ENCODE assay signal across 8 cellular contexts in genomic region chr3:18444597-18445420, GRCh38. TPM values are rescaled to one million over a fixed set of nuclear protein-coding genes. Genes with fewer than 3 reads are reported as not detected.
DNase-seq lines count a peak whose midpoint lies in the region; ATAC-seq and TF ChIP-seq lines count a peak whose summit lies in the region.

No MANE protein-coding gene starts in this region.

- H4K20me1 ChIP-seq in OCI-LY3 (ENCODE audit: insufficient read depth, low read length): no peaks in the 10 kb centered on the region
- H4K20me1 ChIP-seq in neural progenitor cell (ENCODE audit: low read depth): peaks cover 9% of the 10 kb centered on the region

- peaks cover 34% of the 10 kb centered on the region for H3F3A ChIP-seq in neural progenitor cell (ENCODE audit: low read depth)

- H2AFZ ChIP-seq in OCI-LY3 (ENCODE audit: low read depth, low read length) (peak overlapping the region; percentile 82), neural progenitor cell (replicated peaks) (peak overlapping the region; percentile 97)

- H3K27ac ChIP-seq in OCI-LY3 (ENCODE audit: low read length) (no peak overlapping the region), neural progenitor cell (no peak overlapping the region), thoracic aorta (peak overlapping the region in 1 of 2 donors; percentile 29)

- H3K9ac ChIP-seq in OCI-LY3 (ENCODE audit: low read length) (peak overlapping the region; percentile 67), neural progenitor cell (no peak overlapping the region)

- TF ChIP-seq CTCF in AG09309 (IDR thresholded peaks at IDR 0.05; ENCODE audit: control insufficient read depth, insufficient read depth, low read depth, low read length, missing control alignments) (peak; percentile 41), OCI-LY3 (IDR thresholded peaks at IDR 0.05; ENCODE audit: low read depth, low read length) (no peak), fibroblast of pulmonary artery (IDR thresholded peaks at IDR 0.05; ENCODE audit: low read length, missing control alignments) (peak; percentile 5), neural progenitor cell (IDR thresholded peaks at IDR 0.05) (peak; percentile 41), thoracic aorta (IDR thresholded peaks at IDR 0.05) (peak; percentile 12)

- H3K4me1 Mint-ChIP-seq in activated T-cell treated with anti-CD3 and anti-CD28 coated beads, Interleukin-2, amount 50 U/mL, for 72 hours (ENCODE audit: low read depth): peaks cover 26% of the 10 kb centered on the region
- peaks cover 14% of the 10 kb centered on the region for H3K4me1 Mint-ChIP-seq in neural progenitor cell

- H3K9me3 ChIP-seq in OCI-LY3 (ENCODE audit: insufficient read depth, low read length) (0 out of 2 replicates have a peak, but pooled peaks cover 4% of the 10 kb centered on the region), neural progenitor cell (ENCODE audit: low read depth) (no peaks in the 10 kb centered on the region), thoracic aorta (peaks cover 10% of the 10 kb centered on the region)

- H3K4me2 ChIP-seq in OCI-LY3 (ENCODE audit: low read length) (peak overlapping the region; percentile 80), neural progenitor cell (peak overlapping the region; percentile 97)

- no peaks in the 10 kb centered on the region for H3K9me3 Mint-ChIP-seq in activated T-cell treated with anti-CD3 and anti-CD28 coated beads, Interleukin-2, amount 50 U/mL, for 72 hours
- peaks cover 5% of the 10 kb centered on the region for H3K9me3 Mint-ChIP-seq in neural progenitor cell

- H3K4me1 ChIP-seq in OCI-LY3 (ENCODE audit: low read length): peaks cover 23% of the 10 kb centered on the region
- peaks cover 13% of the 10 kb centered on the region for H3K4me1 ChIP-seq in neural progenitor cell
- H3K4me1 ChIP-seq in thoracic aorta (ENCODE audit: control insufficient read depth in 1 of 2, low read depth in 2 of 2): peaks cover 11 to 17% of the 10 kb centered on the region in 2 donors

- H3K79me2 ChIP-seq in OCI-LY3 (ENCODE audit: low read length) (no peaks in the 10 kb centered on the region), neural progenitor cell (ENCODE audit: low read depth) (no peaks in the 10 kb centered on the region)

- DNase-seq in AG09309 (ENCODE audit: low read depth): no peak
- DNase-seq in activated T-cell treated with anti-CD3 and anti-CD28 coated beads, Interleukin-2, amount 50 U/mL, for 72 hours: peak; percentile 83 to 84
- peak; percentile 52 for DNase-seq in fibroblast of pulmonary artery (ENCODE audit: low read depth)
- peak; percentile 92 for DNase-seq in neural progenitor cell (ENCODE audit: low spot score)
- no peak for DNase-seq in thoracic aorta (ENCODE audit: low spot score)

- H3K27me3 ChIP-seq in OCI-LY3 (ENCODE audit: low read depth, low read length) (peaks cover 29% of the 10 kb centered on the region), neural progenitor cell (peaks cover 71% of the 10 kb centered on the region), thoracic aorta (replicated peaks; ENCODE audit: insufficient read depth) (no peaks in the 10 kb centered on the region)

- H3K36me3 ChIP-seq in OCI-LY3 (replicated peaks; ENCODE audit: low read depth, low read length): no peaks in the 10 kb centered on the region
- H3K36me3 ChIP-seq in neural progenitor cell: no peaks in the 10 kb centered on the region
- no peaks in the 10 kb centered on the region for H3K36me3 ChIP-seq in thoracic aorta

- H3K27me3 Mint-ChIP-seq in activated T-cell treated with anti-CD3 and anti-CD28 coated beads, Interleukin-2, amount 50 U/mL, for 72 hours (ENCODE audit: low read depth): no peaks in the 10 kb centered on the region
- H3K27me3 Mint-ChIP-seq in neural progenitor cell (ENCODE audit: insufficient read depth, low read depth): peaks cover 19% of the 10 kb centered on the region

- H3K4me3 ChIP-seq in AG09309 (ENCODE audit: control insufficient read depth, low read depth, low read length) (peak overlapping the region; percentile 61), OCI-LY3 (ENCODE audit: low read length) (peak overlapping the region; percentile 79), fibroblast of pulmonary artery (replicated peaks; ENCODE audit: low read depth, low read length) (peak overlapping the region; percentile 39), neural progenitor cell (peak overlapping the region; percentile 79), thoracic aorta (peak overlapping the region; percentile 91)

- peak overlapping the region; percentile 95 to 98 for H3K4me3 Mint-ChIP-seq in activated T-cell treated with anti-CD3 and anti-CD28 coated beads, Interleukin-2, amount 50 U/mL, for 72 hours
- H3K4me3 Mint-ChIP-seq in neural progenitor cell: peak overlapping the region; percentile 93

- H3K36me3 Mint-ChIP-seq in activated T-cell treated with anti-CD3 and anti-CD28 coated beads, Interleukin-2, amount 50 U/mL, for 72 hours (ENCODE audit: insufficient read depth in 2 of 2): peaks cover 40 to 75% of the 10 kb centered on the region in 2 donors
- no peaks in the 10 kb centered on the region for H3K36me3 Mint-ChIP-seq in neural progenitor cell

- peak overlapping the region; percentile 99 for H3K27ac Mint-ChIP-seq in activated T-cell treated with anti-CD3 and anti-CD28 coated beads, Interleukin-2, amount 50 U/mL, for 72 hours
- no peak overlapping the region for H3K27ac Mint-ChIP-seq in neural progenitor cell

- ATAC-seq in GM18861 (IDR thresholded peaks at IDR 0.05; ENCODE audit: unreplicated experiment) (peak; percentile 84), HG03159 (IDR thresholded peaks at IDR 0.05; ENCODE audit: unreplicated experiment) (peak; percentile 94), thoracic aorta (ENCODE audit: insufficient number of reproducible peaks, low FRiP score, low read depth) (no peak)
- peak; percentile 73 to 76 for ATAC-seq in activated T-cell treated with anti-CD3 and anti-CD28 coated beads, Interleukin-2, amount 50 U/mL, for 72 hours (replicated peaks in 1 of 2)

RNA-seq across cellular contexts. Expression of gene SATB1, which starts 19.7 kb away (rescaled TPM):
- total RNA-seq in activated T-cell treated with anti-CD3 and anti-CD28 coated beads, Interleukin-2, amount 50 U/mL, for 72 hours: 100 to 1,000 TPM; 716 to 962 TPM
- total RNA-seq in neural progenitor cell (ENCODE audit: low replicate concordance) (38.2 and 38.6 TPM in 2 replicates), thoracic aorta (10 to 100 TPM; 33.0 to 48.7 TPM)

Comparison
In these comparisons a context has a peak if more than half of its experiments do, and no peak if none do; other contexts are left out.
1. DNase-seq: peak in activated T-cell treated with anti-CD3 and anti-CD28 coated beads, Interleukin-2, amount 50 U/mL, for 72 hours (2 of 2), fibroblast of pulmonary artery (single experiment) and neural progenitor cell (single experiment); none in AG09309 (single experiment) and thoracic aorta (single experiment).
2. H3K4me3 ChIP-seq: peak in every context shown above with its lines; median percentile 91 in thoracic aorta; 79 in OCI-LY3; 79 in neural progenitor cell; 61 in AG09309; 39 in fibroblast of pulmonary artery.
3. RNA of gene SATB1, which starts 19.7 kb away (total RNA-seq): 716 to 962 TPM in activated T-cell treated with anti-CD3 and anti-CD28 coated beads, Interleukin-2, amount 50 U/mL, for 72 hours; 33.0 to 48.7 TPM in thoracic aorta and 38.2 to 38.6 TPM in neural progenitor cell; every median in the first group is over 10 times any median in the second.